1 cellular context compared by ENCODE assay signal in the genomic region with DNA sequence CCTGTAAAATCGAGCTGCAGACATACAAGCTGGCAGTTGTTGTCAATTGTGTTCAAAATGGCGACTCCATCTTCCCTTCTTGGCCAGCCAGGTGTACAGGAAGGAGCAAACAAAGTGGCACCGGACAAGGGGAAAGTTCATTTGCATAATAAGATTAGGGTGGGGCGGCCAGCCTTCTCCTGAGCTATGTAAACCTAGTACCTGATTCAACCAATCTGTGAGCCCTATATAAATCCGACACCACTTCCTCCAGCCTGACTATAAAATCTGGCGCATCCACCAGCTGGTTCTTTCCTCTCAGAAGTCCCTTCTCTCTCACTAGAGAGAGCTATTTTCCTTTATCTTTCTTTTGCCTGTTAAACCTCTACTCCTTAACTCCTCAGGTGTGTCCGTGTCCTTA.
TF ChIP-seq lines count a peak whose summit lies in the region.

No MANE protein-coding gene starts in this region.

TF ChIP-seq in K562, 482 proteins besides CTCF, POLR2A, EP300 and RAD21 (continued from another document):
- TF ChIP-seq, protein P1, sequence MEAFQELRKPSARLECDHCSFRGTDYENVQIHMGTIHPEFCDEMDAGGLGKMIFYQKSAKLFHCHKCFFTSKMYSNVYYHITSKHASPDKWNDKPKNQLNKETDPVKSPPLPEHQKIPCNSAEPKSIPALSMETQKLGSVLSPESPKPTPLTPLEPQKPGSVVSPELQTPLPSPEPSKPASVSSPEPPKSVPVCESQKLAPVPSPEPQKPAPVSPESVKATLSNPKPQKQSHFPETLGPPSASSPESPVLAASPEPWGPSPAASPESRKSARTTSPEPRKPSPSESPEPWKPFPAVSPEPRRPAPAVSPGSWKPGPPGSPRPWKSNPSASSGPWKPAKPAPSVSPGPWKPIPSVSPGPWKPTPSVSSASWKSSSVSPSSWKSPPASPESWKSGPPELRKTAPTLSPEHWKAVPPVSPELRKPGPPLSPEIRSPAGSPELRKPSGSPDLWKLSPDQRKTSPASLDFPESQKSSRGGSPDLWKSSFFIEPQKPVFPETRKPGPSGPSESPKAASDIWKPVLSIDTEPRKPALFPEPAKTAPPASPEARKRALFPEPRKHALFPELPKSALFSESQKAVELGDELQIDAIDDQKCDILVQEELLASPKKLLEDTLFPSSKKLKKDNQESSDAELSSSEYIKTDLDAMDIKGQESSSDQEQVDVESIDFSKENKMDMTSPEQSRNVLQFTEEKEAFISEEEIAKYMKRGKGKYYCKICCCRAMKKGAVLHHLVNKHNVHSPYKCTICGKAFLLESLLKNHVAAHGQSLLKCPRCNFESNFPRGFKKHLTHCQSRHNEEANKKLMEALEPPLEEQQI (IDR thresholded peaks at IDR 0.05) = peak; percentile 58; the same call in 1 of the 2 replicates
- TF ChIP-seq GABPA (tag; conservative IDR thresholded peaks at IDR 0.05; ENCODE audit: low read depth) (0 out of 2 replicates have a peak, but pooled peaks have one; percentile 16), CC2D1A (IDR thresholded peaks at IDR 0.05) (peak; percentile 80), HDAC1 (IDR thresholded peaks at IDR 0.05) (peak in 1 of 2 experiments; percentile 62; a peak in 2 of 4 replicates), YBX1 (IDR thresholded peaks at IDR 0.05) (no peak), ZNF384 (IDR thresholded peaks at IDR 0.05; ENCODE audit: low read depth, low read length) (peak; percentile 11; the same call in 1 of the 2 replicates), E2F3 (CRISPR knock-in tag; IDR thresholded peaks at IDR 0.05) (no peak), SPI1 (IDR thresholded peaks at IDR 0.05; ENCODE audit: borderline replicate concordance, low read depth, low read length) (peak; percentile 34; the same call in 1 of the 2 replicates), ZBTB17 (CRISPR knock-in tag; IDR thresholded peaks at IDR 0.05) (no peak), DACH1 (IDR thresholded peaks at IDR 0.05; ENCODE audit: partially characterized antibody) (peak; percentile 70), RCOR1 (IDR thresholded peaks at IDR 0.05; ENCODE audit: borderline replicate concordance in 1 of 2, low read depth in 2 of 2, low read length in 2 of 2) (peak; percentile 60 to 70; a peak in 3 of 4 replicates), MTA3 (IDR thresholded peaks at IDR 0.05; ENCODE audit: borderline replicate concordance) (no peak), TEAD4 (IDR thresholded peaks at IDR 0.05; ENCODE audit: low read length) (peak; percentile 15; the same call in 1 of the 2 replicates), TEAD4 (CRISPR knock-in tag; IDR thresholded peaks at IDR 0.05; ENCODE audit: borderline replicate concordance) (no peak)
- TF ChIP-seq, protein P2, sequence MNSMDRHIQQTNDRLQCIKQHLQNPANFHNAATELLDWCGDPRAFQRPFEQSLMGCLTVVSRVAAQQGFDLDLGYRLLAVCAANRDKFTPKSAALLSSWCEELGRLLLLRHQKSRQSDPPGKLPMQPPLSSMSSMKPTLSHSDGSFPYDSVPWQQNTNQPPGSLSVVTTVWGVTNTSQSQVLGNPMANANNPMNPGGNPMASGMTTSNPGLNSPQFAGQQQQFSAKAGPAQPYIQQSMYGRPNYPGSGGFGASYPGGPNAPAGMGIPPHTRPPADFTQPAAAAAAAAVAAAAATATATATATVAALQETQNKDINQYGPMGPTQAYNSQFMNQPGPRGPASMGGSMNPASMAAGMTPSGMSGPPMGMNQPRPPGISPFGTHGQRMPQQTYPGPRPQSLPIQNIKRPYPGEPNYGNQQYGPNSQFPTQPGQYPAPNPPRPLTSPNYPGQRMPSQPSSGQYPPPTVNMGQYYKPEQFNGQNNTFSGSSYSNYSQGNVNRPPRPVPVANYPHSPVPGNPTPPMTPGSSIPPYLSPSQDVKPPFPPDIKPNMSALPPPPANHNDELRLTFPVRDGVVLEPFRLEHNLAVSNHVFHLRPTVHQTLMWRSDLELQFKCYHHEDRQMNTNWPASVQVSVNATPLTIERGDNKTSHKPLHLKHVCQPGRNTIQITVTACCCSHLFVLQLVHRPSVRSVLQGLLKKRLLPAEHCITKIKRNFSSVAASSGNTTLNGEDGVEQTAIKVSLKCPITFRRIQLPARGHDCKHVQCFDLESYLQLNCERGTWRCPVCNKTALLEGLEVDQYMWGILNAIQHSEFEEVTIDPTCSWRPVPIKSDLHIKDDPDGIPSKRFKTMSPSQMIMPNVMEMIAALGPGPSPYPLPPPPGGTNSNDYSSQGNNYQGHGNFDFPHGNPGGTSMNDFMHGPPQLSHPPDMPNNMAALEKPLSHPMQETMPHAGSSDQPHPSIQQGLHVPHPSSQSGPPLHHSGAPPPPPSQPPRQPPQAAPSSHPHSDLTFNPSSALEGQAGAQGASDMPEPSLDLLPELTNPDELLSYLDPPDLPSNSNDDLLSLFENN (IDR thresholded peaks at IDR 0.05; ENCODE audit: low read depth in 2 of 2, low read length in 2 of 2) = no peak
- TF ChIP-seq, protein P3, sequence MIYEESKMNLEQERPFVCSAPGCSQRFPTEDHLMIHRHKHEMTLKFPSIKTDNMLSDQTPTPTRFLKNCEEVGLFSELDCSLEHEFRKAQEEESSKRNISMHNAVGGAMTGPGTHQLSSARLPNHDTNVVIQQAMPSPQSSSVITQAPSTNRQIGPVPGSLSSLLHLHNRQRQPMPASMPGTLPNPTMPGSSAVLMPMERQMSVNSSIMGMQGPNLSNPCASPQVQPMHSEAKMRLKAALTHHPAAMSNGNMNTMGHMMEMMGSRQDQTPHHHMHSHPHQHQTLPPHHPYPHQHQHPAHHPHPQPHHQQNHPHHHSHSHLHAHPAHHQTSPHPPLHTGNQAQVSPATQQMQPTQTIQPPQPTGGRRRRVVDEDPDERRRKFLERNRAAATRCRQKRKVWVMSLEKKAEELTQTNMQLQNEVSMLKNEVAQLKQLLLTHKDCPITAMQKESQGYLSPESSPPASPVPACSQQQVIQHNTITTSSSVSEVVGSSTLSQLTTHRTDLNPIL (CRISPR knock-in tag; IDR thresholded peaks at IDR 0.05) = no peak
- TF ChIP-seq, protein P4, sequence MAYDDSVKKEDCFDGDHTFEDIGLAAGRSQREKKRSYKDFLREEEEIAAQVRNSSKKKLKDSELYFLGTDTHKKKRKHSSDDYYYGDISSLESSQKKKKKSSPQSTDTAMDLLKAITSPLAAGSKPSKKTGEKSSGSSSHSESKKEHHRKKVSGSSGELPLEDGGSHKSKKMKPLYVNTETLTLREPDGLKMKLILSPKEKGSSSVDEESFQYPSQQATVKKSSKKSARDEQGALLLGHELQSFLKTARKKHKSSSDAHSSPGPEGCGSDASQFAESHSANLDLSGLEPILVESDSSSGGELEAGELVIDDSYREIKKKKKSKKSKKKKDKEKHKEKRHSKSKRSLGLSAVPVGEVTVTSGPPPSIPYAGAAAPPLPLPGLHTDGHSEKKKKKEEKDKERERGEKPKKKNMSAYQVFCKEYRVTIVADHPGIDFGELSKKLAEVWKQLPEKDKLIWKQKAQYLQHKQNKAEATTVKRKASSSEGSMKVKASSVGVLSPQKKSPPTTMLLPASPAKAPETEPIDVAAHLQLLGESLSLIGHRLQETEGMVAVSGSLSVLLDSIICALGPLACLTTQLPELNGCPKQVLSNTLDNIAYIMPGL (CRISPR knock-in tag; IDR thresholded peaks at IDR 0.05) = no peak
